ENCODE assay signal across 8 cellular contexts in genomic region chr7:131108212-131108980, GRCh38.
A peak's percentile ranks its signal among the peaks of the same experiment; 100 is the strongest.
DNase-seq lines count a peak whose midpoint lies in the region; FAIRE-seq and TF ChIP-seq lines count a peak whose summit lies in the region.

No MANE protein-coding gene starts in this region.

- H3K27me3 ChIP-seq in bronchial epithelial cell (ENCODE audit: control insufficient read depth, insufficient read depth, low read length) = no peaks in the 10 kb centered on the region
- H3K27me3 ChIP-seq in liver (ENCODE audit: control insufficient read depth in 4 of 4, insufficient read depth in 4 of 4, low read length in 3 of 4) = no peaks in the 10 kb centered on the region
- H3K27me3 ChIP-seq in testis = no peaks in the 10 kb centered on the region

- no peaks in the 10 kb centered on the region for H3K9me3 ChIP-seq in liver (ENCODE audit: control insufficient read depth in 4 of 4, low read length in 3 of 4)
- no peaks in the 10 kb centered on the region for H3K9me3 ChIP-seq in testis

- H3K4me1 ChIP-seq in liver (ENCODE audit: control insufficient read depth in 4 of 4, insufficient read depth in 4 of 4, low read length in 3 of 4) (peaks cover 2 to 49% (median 27%) of the 10 kb centered on the region in 4 donors), testis (peaks cover 42% of the 10 kb centered on the region)

- H3K27ac ChIP-seq in liver (ENCODE audit: low read depth in 1 of 2, low read length in 2 of 2) (peak overlapping the region; percentile 99 to 100), testis (peak overlapping the region; percentile 99 to 100)

- intact Hi-C loops in testis (cut with DNase I; ENCODE audit: low total_unique reads) = loop anchor here (10.0 kb wide), 2 partner anchors 214 to 396 kb away; no protein-coding TSS in a partner anchor

- H3K9ac ChIP-seq in liver (ENCODE audit: low read depth in 1 of 2, low read length in 2 of 2) = peak overlapping the region; percentile 98 to 99

- peak overlapping the region; percentile 86 for H3K4me3 ChIP-seq in bronchial epithelial cell (ENCODE audit: low read depth, low read length)
- peak overlapping the region; percentile 93 to 98 (median 95) for H3K4me3 ChIP-seq in liver (ENCODE audit: low read depth in 1 of 3, low read length in 3 of 3)
- H3K4me3 ChIP-seq in testis = peak overlapping the region; percentile 92 to 100

- TF ChIP-seq CTCF in bronchial epithelial cell (IDR thresholded peaks at IDR 0.05; ENCODE audit: insufficient read depth, low read length, severe bottlenecking) (no peak), liver (IDR thresholded peaks at IDR 0.05; ENCODE audit: low read depth, low read length, missing input control) (no peak), testis (IDR thresholded peaks at IDR 0.05) (no peak)

- FAIRE-seq in bronchial epithelial cell (lab: Jason Lieb, UNC) = no peak

- DNase-seq in NCI-H510A treated with DMSO at 0.1 percent for 48 hours (lab: John Stamatoyannopoulos, UW) (peak; percentile 7), NCI-H510A (lab: John Stamatoyannopoulos, UW) (no peak), NAMALWA (ENCODE audit: low spot score) (peak; percentile 80), bronchial epithelial cell (ENCODE audit: low read depth) (peak; percentile 23), testis (no peak), NCI-H1930 (lab: John Stamatoyannopoulos, UW) (no peak), SK-N-DZ (ENCODE audit: low spot score) (no peak)

- WGBS in liver = 7% methylated on average over 31 of the region's 31 CpGs
- WGBS in testis, 2 donors = 5 to 9% methylated on average over 13 to 31 of the region's 31 CpGs

- H3K36me3 ChIP-seq in bronchial epithelial cell (ENCODE audit: control insufficient read depth, insufficient read depth, low read length) = no peaks in the 10 kb centered on the region
- peaks cover 0 to 7% (median 3%) of the 10 kb centered on the region in 4 donors for H3K36me3 ChIP-seq in liver (ENCODE audit: control insufficient read depth in 4 of 4, insufficient read depth in 3 of 4, low read depth in 1 of 4, low read length in 3 of 4)
- H3K36me3 ChIP-seq in testis (ENCODE audit: low read depth, missing control alignments) = no peaks in the 10 kb centered on the region

- TF ChIP-seq POLR2A in testis (IDR thresholded peaks at IDR 0.05) = no peak

- peak in 1 of 2 donors; percentile 1 for TF ChIP-seq RAD21 in liver (IDR thresholded peaks at IDR 0.05)

TF ChIP-seq in liver, 16 proteins besides CTCF, POLR2A, EP300 and RAD21:
- TF ChIP-seq ZBTB33 (IDR thresholded peaks at IDR 0.05) (peak; percentile 3), REST (IDR thresholded peaks at IDR 0.05) (peak; percentile 0), SP1 (IDR thresholded peaks at IDR 0.05) (no peak), FOXA2 (IDR thresholded peaks at IDR 0.05) (no peak)

Comparison
In these comparisons a context has a peak if more than half of its experiments do, and no peak if none do; other contexts are left out.
1. DNase-seq: peak in NCI-H510A treated with DMSO at 0.1 percent for 48 hours (single experiment), NAMALWA (single experiment) and bronchial epithelial cell (single experiment); none in NCI-H510A (single experiment), testis (single experiment), NCI-H1930 (0 of 2) and SK-N-DZ (single experiment).
2. Peak in every context shown above with its lines, with median percentiles within 50 percentile points of each other: H3K4me3 ChIP-seq.